In the genomic region with DNA sequence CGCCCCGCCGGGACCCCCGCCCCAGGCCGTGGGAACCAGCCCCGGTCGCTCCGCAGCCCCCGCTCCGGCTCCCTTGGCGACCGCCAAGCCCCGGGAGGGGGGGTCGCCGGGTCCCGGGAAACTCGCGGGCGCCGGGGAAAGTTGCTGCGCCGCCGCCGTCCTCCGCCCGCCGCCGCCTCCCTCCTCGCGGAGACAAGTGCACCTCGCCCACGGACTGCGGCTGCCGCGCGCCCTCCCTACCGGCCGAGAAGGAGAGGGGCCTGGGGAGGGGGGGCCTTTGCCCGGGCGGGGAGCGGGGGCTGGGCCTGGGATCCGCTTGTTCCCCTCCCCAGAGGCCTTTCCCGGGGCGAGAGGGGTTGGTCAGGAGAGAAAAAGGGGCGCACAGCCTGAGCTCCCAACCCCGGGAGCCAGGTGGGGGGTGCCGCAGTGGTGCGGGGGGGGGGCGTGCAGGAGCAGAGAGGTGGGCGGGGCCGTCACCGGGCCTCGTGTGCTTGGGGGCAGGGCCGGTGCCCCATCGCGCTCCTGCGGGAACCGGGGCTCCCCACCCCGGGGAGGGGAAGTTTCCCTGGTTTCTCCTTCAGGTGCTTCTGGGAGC, we compare ENCODE assay signal across 10 cellular contexts. TPM values are rescaled to one million over a fixed set of nuclear protein-coding genes. Genes with fewer than 3 reads are reported as not detected.
DNase-seq lines count a peak whose midpoint lies in the region; ATAC-seq and TF ChIP-seq lines count a peak whose summit lies in the region.
"Had no signal": no experiment of that assay in that cellular context is flagged by ENCODE, and none has a peak within 500 bp of the region (broad histone marks: within the 10 kb centered on the region; RNA-seq: fewer than 3 reads in every experiment).

No MANE protein-coding gene starts in this region.

- H3K9me3 ChIP-seq in BE2C: no peaks in the 10 kb centered on the region
- no peaks in the 10 kb centered on the region for H3K9me3 ChIP-seq in HUES64 (ENCODE audit: insufficient read depth, low read depth, low read length)
- H3K9me3 ChIP-seq in breast epithelium: no peaks in the 10 kb centered on the region
- no peaks in the 10 kb centered on the region for H3K9me3 ChIP-seq in mesodermal cell (ENCODE audit: control insufficient read depth, low read length)

- TF ChIP-seq CTCF in BE2C (IDR thresholded peaks at IDR 0.05; ENCODE audit: low read depth, low read length): no peak
- TF ChIP-seq CTCF in breast epithelium (IDR thresholded peaks at IDR 0.05): no peak

- H3K4me1 ChIP-seq in BE2C: peaks cover 7% of the 10 kb centered on the region
- peaks cover 35% of the 10 kb centered on the region for H3K4me1 ChIP-seq in HUES64 (ENCODE audit: insufficient read depth, low read length)
- H3K4me1 ChIP-seq in breast epithelium: peaks cover 4 to 18% of the 10 kb centered on the region in 2 donors
- peaks cover 35% of the 10 kb centered on the region for H3K4me1 ChIP-seq in mesodermal cell (ENCODE audit: control insufficient read depth, insufficient read depth, low read length, poor library complexity, severe bottlenecking)

- H3K27ac ChIP-seq in HUES64 (ENCODE audit: low read depth, low read length): peak overlapping the region; percentile 81; the same call in 1 of the 2 replicates
- peak overlapping the region; percentile 92 to 98 for H3K27ac ChIP-seq in breast epithelium
- H3K27ac ChIP-seq in mesodermal cell (ENCODE audit: low read depth, low read length, severe bottlenecking): no peak overlapping the region

- H3K27me3 ChIP-seq in BE2C (peaks cover 10% of the 10 kb centered on the region; the same call in 1 of the 2 replicates), HUES64 (ENCODE audit: insufficient read depth, low read length) (no peaks in the 10 kb centered on the region), breast epithelium (no peaks in the 10 kb centered on the region)

- no peak for TF ChIP-seq POLR2A in breast epithelium (IDR thresholded peaks at IDR 0.05)

- peak; percentile 4 for ATAC-seq in GM19372 (IDR thresholded peaks at IDR 0.05; ENCODE audit: low read depth, unreplicated experiment)
- no peak for ATAC-seq in HG03025 (IDR thresholded peaks at IDR 0.05; ENCODE audit: low FRiP score, unreplicated experiment)

- intact Hi-C loops in breast epithelium (cut with DNase I; ENCODE audit: low total_unique reads): loop anchor here (10.0 kb wide), 1 partner anchor 464 kb away; no protein-coding TSS in a partner anchor

- under 1% methylated on average over 46 of the region's 59 CpGs for WGBS in HUES64
- WGBS in mesodermal cell (ENCODE audit: insufficient coverage in 2 of 2), 2 experiments: 0% methylated on average over 16 to 17 of the region's 59 CpGs

- no peaks in the 10 kb centered on the region for H3K36me3 ChIP-seq in BE2C
- H3K36me3 ChIP-seq in HUES64 (ENCODE audit: insufficient read depth, low read length): peaks cover 10% of the 10 kb centered on the region; the same call in 1 of the 2 replicates
- H3K36me3 ChIP-seq in breast epithelium: no peaks in the 10 kb centered on the region
- peaks cover 10% of the 10 kb centered on the region for H3K36me3 ChIP-seq in mesodermal cell (ENCODE audit: control insufficient read depth, insufficient read depth, low read length)

- DNase-seq in BE2C (no peak), breast epithelium (ENCODE audit: low spot score in 2 of 2) (no peak), ureter (ENCODE audit: low spot score) (no peak), retina (no peak)

- H3K4me3 ChIP-seq in BE2C (ENCODE audit: low read depth, low read length) (peak overlapping the region; percentile 42), HUES64 (ENCODE audit: low read length) (peak overlapping the region; percentile 81), breast epithelium (peak overlapping the region; percentile 61 to 84 (median 80)), mesodermal cell (ENCODE audit: extremely low read depth, insufficient read depth, low read length, poor library complexity, severe bottlenecking) (peak overlapping the region; percentile 58)

- H3K9ac ChIP-seq in HUES64 (ENCODE audit: low read depth, low read length): peak overlapping the region; percentile 76

RNA-seq across cellular contexts. Expression of a gene that starts 0.6 kb away (rescaled TPM):
- 58.7 TPM for polyA plus RNA-seq in BE2C (2012; ENCODE audit: insufficient read depth, insufficient read length, low read depth)
- 58.7 TPM for polyA plus RNA-seq in HUES64 (2013, experiment 1 of 2)
- 72.3 TPM for polyA plus RNA-seq in HUES64 (2013, experiment 2 of 2)
- total RNA-seq in breast epithelium (10 to 100 TPM in 2 of 3 donors, 1 to 10 TPM in 1; 9.1 to 37.0 (median 30.5) TPM), ureter (227 TPM)
- polyA plus RNA-seq in mesodermal cell (2013, experiment 1 of 2): 116 TPM
- polyA plus RNA-seq in mesodermal cell (2013, experiment 2 of 2): 88.7 TPM

RNA-seq across cellular contexts. Expression of a gene that starts 7.2 kb away (rescaled TPM):
- 33.8 TPM for polyA plus RNA-seq in BE2C (2012; ENCODE audit: insufficient read depth, insufficient read length, low read depth)
- 24.5 TPM for polyA plus RNA-seq in HUES64 (2013, experiment 1 of 2)
- 29.7 TPM for polyA plus RNA-seq in HUES64 (2013, experiment 2 of 2)
- 10 to 100 TPM; 15.5 to 31.5 (median 18.0) TPM for total RNA-seq in breast epithelium
- polyA plus RNA-seq in mesodermal cell (2013, experiment 1 of 2): 53.2 TPM
- polyA plus RNA-seq in mesodermal cell (2013, experiment 2 of 2): 44.4 TPM
- total RNA-seq in ureter: 14.9 TPM

RNA-seq across cellular contexts. Expression of a gene that starts 20.6 kb away (rescaled TPM):
- 0.99 TPM for polyA plus RNA-seq in BE2C (2012; ENCODE audit: insufficient read depth, insufficient read length, low read depth)
- 3.7 TPM for polyA plus RNA-seq in HUES64 (2013, experiment 1 of 2)
- polyA plus RNA-seq in HUES64 (2013, experiment 2 of 2): 4.8 TPM
- total RNA-seq in breast epithelium (10 to 100 TPM in 2 of 3 donors, 1 to 10 TPM in 1; 8.3 to 36.4 (median 34.2) TPM), ureter (63.6 TPM)
- 59.5 TPM for polyA plus RNA-seq in mesodermal cell (2013, experiment 1 of 2)
- 35.5 TPM for polyA plus RNA-seq in mesodermal cell (2013, experiment 2 of 2)

RNA-seq across cellular contexts. Expression of a gene that starts 38.6 kb away (rescaled TPM):
- polyA plus RNA-seq in BE2C (2012; ENCODE audit: insufficient read depth, insufficient read length, low read depth): not detected
- not detected for polyA plus RNA-seq in HUES64 (2013, experiment 1 of 2)
- polyA plus RNA-seq in HUES64 (2013, experiment 2 of 2): not detected
- total RNA-seq in breast epithelium: 1 to 10 TPM in 1 of 3 donors, under 1 TPM in 1, not detected in 1; 0.33 to 1.9 TPM
- polyA plus RNA-seq in mesodermal cell (2013, experiment 1 of 2): not detected
- not detected for polyA plus RNA-seq in mesodermal cell (2013, experiment 2 of 2)
- total RNA-seq in ureter: 0.10 TPM
- total RNA-seq: naive thymus-derived CD4-positive, alpha-beta T cell had no signal
- polyA plus RNA-seq: naive thymus-derived CD4-positive, alpha-beta T cell had no signal

RNA-seq across cellular contexts. Expression of a gene that starts 53.6 kb away (rescaled TPM):
- not detected for polyA plus RNA-seq in BE2C (2012; ENCODE audit: insufficient read depth, insufficient read length, low read depth)
- polyA plus RNA-seq in HUES64 (2013, experiment 1 of 2): not detected
- polyA plus RNA-seq in HUES64 (2013, experiment 2 of 2): not detected
- total RNA-seq in breast epithelium (1 to 10 TPM in 1 of 3 donors, under 1 TPM in 1, not detected in 1; 0.33 to 2.8 TPM), ureter (6.3 TPM)
- polyA plus RNA-seq in mesodermal cell (2013, experiment 1 of 2): not detected
- polyA plus RNA-seq in mesodermal cell (2013, experiment 2 of 2): not detected
- total RNA-seq: HT1080 had no signal
- polyA plus RNA-seq: naive thymus-derived CD4-positive, alpha-beta T cell had no signal
